17 cellular contexts compared by ENCODE assay signal in genomic region chr1:184362876-184363275, GRCh38. TPM values are rescaled to one million over a fixed set of nuclear protein-coding genes. Genes with fewer than 3 reads are reported as not detected.
A peak's percentile ranks its signal among the peaks of the same experiment; 100 is the strongest.
DNase-seq lines count a peak whose midpoint lies in the region; ATAC-seq and TF ChIP-seq lines count a peak whose summit lies in the region.
"Had no signal": no experiment of that assay in that cellular context is flagged by ENCODE, and none has a peak within 500 bp of the region (broad histone marks: within the 10 kb centered on the region; RNA-seq: fewer than 3 reads in every experiment).

No MANE protein-coding gene starts in this region.

- H3K9me3 ChIP-seq in transverse colon = no peaks in the 10 kb centered on the region
- H3K9me3 ChIP-seq: BLaER1 had no signal

- DNase-seq in GM04503 (ENCODE audit: low read depth) (peak; percentile 32), fibroblast of villous mesenchyme (ENCODE audit: low read depth) (peak; percentile 95), transverse colon (no peak), middle frontal gyrus (ENCODE audit: extremely low spot score, low spot score) (no peak), 8988T (no peak)
- DNase-seq: activated CD4-positive, alpha-beta T cell treated with anti-CD3 and anti-CD28 coated beads, Interleukin-2, amount 50 U/mL, for 1 hour; activated CD8-positive, alpha-beta memory T cell treated with anti-CD3 and anti-CD28 coated beads, Interleukin-2, amount 50 U/mL, for 48 hours; activated effector memory CD4-positive, alpha-beta T cell treated with anti-CD3 and anti-CD28 coated beads, Interleukin-2, amount 50 U/mL, for 16 hours; anterior cingulate cortex; GF-D8; Karpas-422; NCI-H1417 treated with DMSO at 0.1 percent for 48 hours; stimulated activated CD4-positive, alpha-beta T cell treated with anti-CD3 and anti-CD28 coated beads, Interleukin-2, amount 100 ng/mL, for 48 hours; SW 1271 had no signal

- no peak for TF ChIP-seq POLR2A in transverse colon (IDR thresholded peaks at IDR 0.05)

- in situ Hi-C loops in transverse colon (cut with MboI; ENCODE audit: low pct_ligation_motif_present in 1 of 4, low pct_unique_long_range_greater_than_20kb in 1 of 4, low sequenced_read_pairs in 3 of 4) = no loop called here

- H3K4me1 ChIP-seq in transverse colon = peaks cover 4 to 20% (median 13%) of the 10 kb centered on the region in 4 donors
- H3K4me1 ChIP-seq: BLaER1 had no signal

- TF ChIP-seq CTCF in fibroblast of villous mesenchyme (IDR thresholded peaks at IDR 0.05; ENCODE audit: insufficient read depth, low read depth, low read length) = no peak
- no peak for TF ChIP-seq CTCF in transverse colon (IDR thresholded peaks at IDR 0.05)

- H3K27ac ChIP-seq in transverse colon = peak overlapping the region; percentile 58 to 73 (median 64)
- H3K27ac ChIP-seq: BLaER1 had no signal

- intact Hi-C loops in transverse colon (cut with DNase I; ENCODE audit: low total_unique reads) = no loop called here

- WGBS in transverse colon (ENCODE audit: low coverage in 1 of 2), 2 donors = 44% methylated on average over 1 of the region's 1 CpG; no CpG with 5 or more reads in 1 of the 2 donors

- no peaks in the 10 kb centered on the region for H3K27me3 ChIP-seq in transverse colon
- H3K27me3 ChIP-seq: BLaER1 had no signal

- peak; percentile 63 for ATAC-seq in SK-N-SH treated with all-trans-retinoic acid at 6 μM for 48 hours
- ATAC-seq in GM19395 (IDR thresholded peaks at IDR 0.05; ENCODE audit: unreplicated experiment) = no peak

- no peaks in the 10 kb centered on the region for H3K36me3 ChIP-seq in transverse colon
- H3K36me3 ChIP-seq: BLaER1 had no signal

- TF ChIP-seq EP300 in transverse colon (IDR thresholded peaks at IDR 0.05; ENCODE audit: low read depth) = peak; percentile 4

- H3K4me3 ChIP-seq in fibroblast of villous mesenchyme (ENCODE audit: low read depth, low read length) = no peak overlapping the region
- no peak overlapping the region for H3K4me3 ChIP-seq in transverse colon
- H3K4me3 ChIP-seq: BLaER1 had no signal

TF ChIP-seq in SK-N-SH treated with all-trans-retinoic acid at 6 μM for 48 hours, 23 proteins besides CTCF, POLR2A, EP300 and RAD21:
- no peak for TF ChIP-seq TSHZ2 (CRISPR knock-in tag; IDR thresholded peaks at IDR 0.05)
- TF ChIP-seq GLIS3 (CRISPR knock-in tag; IDR thresholded peaks at IDR 0.05) = no peak
- TF ChIP-seq ZNF70 (CRISPR knock-in tag; IDR thresholded peaks at IDR 0.05) = no peak
- no peak for TF ChIP-seq CSRNP3 (CRISPR knock-in tag; IDR thresholded peaks at IDR 0.05)
- no peak for TF ChIP-seq ARNTL (CRISPR knock-in tag; IDR thresholded peaks at IDR 0.05; ENCODE audit: borderline replicate concordance, low read depth)
- TF ChIP-seq PPARA (CRISPR knock-in tag; IDR thresholded peaks at IDR 0.05; ENCODE audit: borderline replicate concordance) = no peak
- no peak for TF ChIP-seq SNAI2 (CRISPR knock-in tag; IDR thresholded peaks at IDR 0.05)
- no peak for TF ChIP-seq ZNF8 (CRISPR knock-in tag; IDR thresholded peaks at IDR 0.05)
- TF ChIP-seq CSDC2 (CRISPR knock-in tag; IDR thresholded peaks at IDR 0.05) = no peak
- no peak for TF ChIP-seq PATZ1 (CRISPR knock-in tag; IDR thresholded peaks at IDR 0.05; ENCODE audit: borderline replicate concordance)
- no peak for TF ChIP-seq TOX (CRISPR knock-in tag; IDR thresholded peaks at IDR 0.05; ENCODE audit: borderline replicate concordance)
- no peak for TF ChIP-seq BACH2 (CRISPR knock-in tag; IDR thresholded peaks at IDR 0.05; ENCODE audit: borderline replicate concordance)
- no peak for TF ChIP-seq ISL1 (CRISPR knock-in tag; IDR thresholded peaks at IDR 0.05)
- no peak for TF ChIP-seq ESRRG (CRISPR knock-in tag; IDR thresholded peaks at IDR 0.05)
- TF ChIP-seq OSR1 (CRISPR knock-in tag; IDR thresholded peaks at IDR 0.05) = no peak
- TF ChIP-seq ZFP3 (CRISPR knock-in tag; IDR thresholded peaks at IDR 0.05) = no peak
- TF ChIP-seq ZFP30 (CRISPR knock-in tag; IDR thresholded peaks at IDR 0.05) = no peak

RNA-seq across cellular contexts. Expression of gene C1orf21, which starts 24.0 kb away (rescaled TPM):
- total RNA-seq in fibroblast of villous mesenchyme (3.5 and 3.9 TPM in 2 replicates), transverse colon (10 to 100 TPM; 38.4 to 70.0 (median 62.4) TPM)

Comparison
In these comparisons a context has a peak if more than half of its experiments do, and no peak if none do; other contexts are left out.
1. DNase-seq: peak in GM04503 (single experiment) and fibroblast of villous mesenchyme (single experiment); none in transverse colon (single experiment), middle frontal gyrus (single experiment) and 8988T (single experiment).